ENCODE assay signal across 10 cellular contexts in the genomic region with DNA sequence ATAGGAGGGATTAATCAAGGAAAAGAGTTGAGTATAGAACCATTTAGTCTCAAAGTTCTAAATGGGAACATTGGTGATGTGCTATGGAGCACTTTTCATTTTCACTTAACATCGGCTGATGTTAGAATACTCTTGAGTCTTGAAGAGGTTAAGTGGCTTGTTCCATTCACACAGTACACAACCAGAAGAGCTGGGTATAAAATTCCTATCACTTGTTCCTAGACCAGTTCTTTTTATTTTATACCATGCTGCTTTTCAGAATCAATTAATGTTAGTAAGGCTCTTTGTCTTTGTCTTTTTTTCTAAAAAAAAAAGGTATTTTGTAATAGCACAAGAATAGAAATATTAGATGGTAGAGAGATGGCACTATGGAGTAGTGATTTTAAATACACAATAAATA. TPM values are rescaled to one million over a fixed set of nuclear protein-coding genes. Genes with fewer than 3 reads are reported as not detected.
"Had no signal": no experiment of that assay in that cellular context is flagged by ENCODE, and none has a peak within 500 bp of the region (broad histone marks: within the 10 kb centered on the region; RNA-seq: fewer than 3 reads in every experiment).

No MANE protein-coding gene starts in this region.

- DNase-seq: H9, HFFc6, KG1 had no signal

- H3K4me3 ChIP-seq: GM23338 had no signal

- FAIRE-seq: H1, H54, HTR-8/SVneo had no signal

- H3K4me2 ChIP-seq: GM23338 had no signal

- ATAC-seq: GM23338, HCT116 had no signal

- H2AFZ ChIP-seq: GM23338 had no signal

RNA-seq across cellular contexts. Expression of gene KRTAP1-1, which starts 1.7 kb away (rescaled TPM):
- total RNA-seq: GM23338, H1, H9 had no signal
- polyA plus RNA-seq: GM23338, H1, IgD-negative memory B cell had no signal

RNA-seq across cellular contexts. Expression of gene KRTAP2-1, which starts 4.2 kb away (rescaled TPM):
- total RNA-seq: GM23338, H1, H9, HT-29 had no signal
- polyA plus RNA-seq: GM23338, H1, IgD-negative memory B cell had no signal

RNA-seq across cellular contexts. Expression of gene KRTAP1-3, which starts 8.3 kb away (rescaled TPM):
- total RNA-seq: GM23338, H1, H9, HFFc6, HT-29 had no signal
- polyA plus RNA-seq: GM23338, H1, IgD-negative memory B cell had no signal

RNA-seq across cellular contexts. Expression of gene KRTAP2-2, which starts 12.1 kb away (rescaled TPM):
- total RNA-seq: GM23338, H1, H9, HT-29 had no signal
- polyA plus RNA-seq: GM23338, H1, IgD-negative memory B cell had no signal

RNA-seq across cellular contexts. Expression of gene KRTAP1-4, which starts 13.0 kb away (rescaled TPM):
- total RNA-seq: GM23338, H1, H9, HFFc6, HT-29 had no signal
- polyA plus RNA-seq: GM23338, H1, IgD-negative memory B cell had no signal
